12 cellular contexts compared by ENCODE assay signal in the genomic region with DNA sequence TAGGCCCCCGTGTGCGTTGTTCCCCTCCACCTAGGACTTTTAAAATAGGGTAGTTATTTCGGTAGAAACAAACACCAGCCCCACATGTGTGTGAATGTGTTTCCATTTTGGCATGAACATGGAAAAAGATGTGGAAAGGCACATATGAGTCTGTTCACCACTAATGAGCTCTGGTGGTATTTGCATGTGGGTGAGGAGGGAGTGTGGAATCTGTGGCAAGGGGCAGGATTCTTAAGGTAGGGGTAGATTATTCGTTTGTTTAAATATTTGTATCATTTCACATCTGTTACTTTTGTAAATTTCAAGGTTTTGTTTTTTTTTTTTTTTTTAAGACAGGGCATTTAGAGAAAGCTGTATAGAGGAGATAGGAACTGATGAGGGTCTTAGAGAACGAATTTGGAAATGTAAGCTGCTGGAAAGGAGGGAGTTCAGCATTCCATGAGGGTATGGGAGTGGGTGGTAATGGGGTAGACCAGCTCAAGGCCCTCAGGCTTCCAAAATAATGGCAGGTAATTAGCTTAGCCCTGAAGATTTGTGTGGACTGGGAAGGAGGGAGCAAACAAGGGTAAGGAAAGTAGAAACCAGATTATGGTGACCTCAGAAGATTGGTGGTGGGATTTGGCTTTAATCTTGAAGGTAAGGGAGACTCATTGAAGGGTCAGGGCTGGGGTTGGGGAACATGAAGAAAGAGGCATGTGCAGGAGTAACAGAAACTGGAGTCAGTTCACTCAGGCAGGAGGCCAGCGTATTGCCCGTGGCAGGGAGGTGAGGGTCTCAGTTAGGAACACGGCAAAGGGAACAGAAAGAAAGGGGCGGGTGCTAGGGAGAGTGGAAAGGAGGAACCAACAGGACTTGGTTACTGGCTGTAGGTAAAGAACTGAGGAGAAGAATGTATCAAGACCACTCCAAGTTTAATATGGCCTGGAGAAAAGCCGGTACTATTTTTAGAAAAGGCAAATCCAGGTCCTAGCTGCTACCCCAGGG.
DNase-seq lines count a peak whose midpoint lies in the region; TF ChIP-seq lines count a peak whose summit lies in the region.
"Had no signal": no experiment of that assay in that cellular context is flagged by ENCODE, and none has a peak within 500 bp of the region (broad histone marks: within the 10 kb centered on the region; RNA-seq: fewer than 3 reads in every experiment).

No MANE protein-coding gene starts in this region.

- no peak overlapping the region for H3K27ac ChIP-seq in mesenchymal stem cell (ENCODE audit: low read length, poor library complexity, severe bottlenecking)
- peak overlapping the region; percentile 98 for H3K27ac ChIP-seq in tibial artery
- H3K27ac ChIP-seq: cardiac muscle cell, SJSA1 had no signal

- no peak overlapping the region for H3K4me3 ChIP-seq in mesenchymal stem cell (ENCODE audit: insufficient read depth in 1 of 2, low read depth in 1 of 2, low read length in 2 of 2)
- no peak overlapping the region for H3K4me3 ChIP-seq in tibial artery
- H3K4me3 ChIP-seq: cardiac muscle cell, SJSA1 had no signal

- H4K91ac ChIP-seq in mesenchymal stem cell (ENCODE audit: low read length) = peak overlapping the region; percentile 7

- peak overlapping the region; percentile 4 for H2BK5ac ChIP-seq in mesenchymal stem cell (ENCODE audit: low read depth, low read length, poor library complexity, severe bottlenecking)

- H3K9ac ChIP-seq in mesenchymal stem cell (ENCODE audit: low read length) = no peak overlapping the region

- peak; percentile 58 for DNase-seq in activated effector memory CD4-positive, alpha-beta T cell treated with anti-CD3 and anti-CD28 coated beads, Interleukin-2, amount 50 U/mL, for 16 hours
- DNase-seq in activated effector memory CD4-positive, alpha-beta T cell treated with Interleukin-2 at 50 U/mL for 16 hours = no peak
- no peak for DNase-seq in activated naive CD8-positive, alpha-beta T cell treated with anti-CD3 and anti-CD28 coated beads for 36 hours
- DNase-seq in mesenchymal stem cell = no peak
- DNase-seq in tibial artery = peak in 1 of 2 donors; percentile 67
- DNase-seq in EL = no peak
- no peak for DNase-seq in GM19238 (ENCODE audit: insufficient read length, low spot score)
- DNase-seq in mucosa of gallbladder (ENCODE audit: low spot score) = no peak
- DNase-seq: activated CD4-positive, alpha-beta T cell treated with anti-CD3 and anti-CD28 coated beads, Interleukin-2, amount 50 U/mL, for 4 hours; NCI-H524 had no signal

- H3K9me3 Mint-ChIP-seq in activated naive CD8-positive, alpha-beta T cell treated with anti-CD3 and anti-CD28 coated beads for 36 hours = peaks cover 8% of the 10 kb centered on the region

- peaks cover 76% of the 10 kb centered on the region for H3K4me1 Mint-ChIP-seq in activated naive CD8-positive, alpha-beta T cell treated with anti-CD3 and anti-CD28 coated beads for 36 hours

- H3K4ac ChIP-seq in mesenchymal stem cell (ENCODE audit: low read depth in 1 of 2, low read length in 2 of 2) = peak overlapping the region; percentile 36 to 37

- peak overlapping the region; percentile 64 for H2AK5ac ChIP-seq in mesenchymal stem cell (ENCODE audit: low read length, severe bottlenecking)

- no peak overlapping the region for H3K4me3 Mint-ChIP-seq in activated naive CD8-positive, alpha-beta T cell treated with anti-CD3 and anti-CD28 coated beads for 36 hours

- peak overlapping the region; percentile 79 for H3K27ac Mint-ChIP-seq in activated naive CD8-positive, alpha-beta T cell treated with anti-CD3 and anti-CD28 coated beads for 36 hours

- H3K4me1 ChIP-seq in mesenchymal stem cell (ENCODE audit: control insufficient read depth, insufficient read depth, low read depth, low read length) = peaks cover 14% of the 10 kb centered on the region
- peaks cover 0 to 56% (median 41%) of the 10 kb centered on the region in 4 donors for H3K4me1 ChIP-seq in tibial artery

- intact Hi-C loops in tibial artery (cut with DNase I; ENCODE audit: low total_unique reads) = no loop called here

- H2BK120ac ChIP-seq in mesenchymal stem cell (ENCODE audit: low read depth, low read length) = peak overlapping the region; percentile 15

- H3K4me2 ChIP-seq in mesenchymal stem cell (ENCODE audit: low read length, poor library complexity, severe bottlenecking) = no peak overlapping the region

- H3K79me1 ChIP-seq in mesenchymal stem cell (replicated peaks; ENCODE audit: low read length, poor library complexity, severe bottlenecking) = peaks cover 2% of the 10 kb centered on the region

- H3K9me3 ChIP-seq in mesenchymal stem cell (ENCODE audit: control insufficient read depth, low read length) (no peaks in the 10 kb centered on the region), tibial artery (no peaks in the 10 kb centered on the region)
- H3K9me3 ChIP-seq: SJSA1 had no signal

- H3K23ac ChIP-seq in mesenchymal stem cell (ENCODE audit: low read length in 2 of 2) = no peak overlapping the region

- H3K36me3 ChIP-seq in mesenchymal stem cell (ENCODE audit: control insufficient read depth in 1 of 2, insufficient read depth in 2 of 2, low read depth in 1 of 2, low read length in 2 of 2) = no peaks in the 10 kb centered on the region
- H3K36me3 ChIP-seq in tibial artery = no peaks in the 10 kb centered on the region
- H3K36me3 ChIP-seq: cardiac muscle cell, SJSA1 had no signal

- H3K36me3 Mint-ChIP-seq in activated naive CD8-positive, alpha-beta T cell treated with anti-CD3 and anti-CD28 coated beads for 36 hours = peaks cover 5% of the 10 kb centered on the region

- no peaks in the 10 kb centered on the region for H3K27me3 Mint-ChIP-seq in activated naive CD8-positive, alpha-beta T cell treated with anti-CD3 and anti-CD28 coated beads for 36 hours

- H3K18ac ChIP-seq in mesenchymal stem cell (ENCODE audit: low read depth in 1 of 2, low read length in 2 of 2) = peak overlapping the region; percentile 35 to 63

- H3K27me3 ChIP-seq in mesenchymal stem cell (ENCODE audit: control insufficient read depth in 1 of 2, insufficient read depth in 1 of 2, low read length in 2 of 2) = no peaks in the 10 kb centered on the region
- H3K27me3 ChIP-seq in tibial artery = no peaks in the 10 kb centered on the region
- H3K27me3 ChIP-seq: cardiac muscle cell, SJSA1 had no signal

- no peak for TF ChIP-seq CTCF in tibial artery (IDR thresholded peaks at IDR 0.05)

- no peak overlapping the region for H2AFZ ChIP-seq in mesenchymal stem cell (ENCODE audit: low read depth, low read length)

- H3K14ac ChIP-seq in mesenchymal stem cell (ENCODE audit: low read length in 2 of 2) = no peak overlapping the region

- no peak overlapping the region for H4K8ac ChIP-seq in mesenchymal stem cell (ENCODE audit: low read length)

- WGBS in mesenchymal stem cell = 92% methylated on average over 9 of the region's 10 CpGs

- H2BK12ac ChIP-seq in mesenchymal stem cell (ENCODE audit: low read length in 2 of 2) = peak overlapping the region; percentile 87 to 99

- H2BK15ac ChIP-seq in mesenchymal stem cell (ENCODE audit: low read depth, poor library complexity, severe bottlenecking) = no peak overlapping the region
